8 cellular contexts compared by ENCODE assay signal in genomic region chr3:41370307-41370706, GRCh38.
"Had no signal": no experiment of that assay in that cellular context is flagged by ENCODE, and none has a peak within 500 bp of the region (broad histone marks: within the 10 kb centered on the region; RNA-seq: fewer than 3 reads in every experiment).

No MANE protein-coding gene starts in this region.

- ATAC-seq: gastrocnemius medialis; left cardiac atrium; stimulated activated effector memory CD8-positive, alpha-beta T cell treated with anti-CD3 and anti-CD28 coated beads, Interleukin-12 subunit alpha, Interleukin-12 subunit beta, amount 100 ng/mL, for 72 hours had no signal

- H3K36me3 ChIP-seq: brain microvascular endothelial cell, gastrocnemius medialis had no signal

- H3K4me3 ChIP-seq: gastrocnemius medialis had no signal

- H3K27me3 ChIP-seq: brain microvascular endothelial cell, gastrocnemius medialis had no signal

- DNase-seq: activated CD4-positive, CD25-positive, alpha-beta regulatory T cell treated with anti-CD3 and anti-CD28 coated beads, Interleukin-2, amount 50 U/mL, for 72 hours; activated naive CD8-positive, alpha-beta T cell treated with anti-CD3 and anti-CD28 coated beads, Interleukin-2, amount 10 ng/mL, durations not matched to agents 7 days and 5 days; dermis blood vessel endothelial cell; gastrocnemius medialis; left cardiac atrium; stimulated activated CD4-positive, alpha-beta T cell treated with anti-CD3 and anti-CD28 coated beads, Interleukin-12 subunit alpha, Interleukin-12 subunit beta, amount 100 ng/mL, for 4 hours had no signal

- H3K27ac ChIP-seq: brain microvascular endothelial cell, gastrocnemius medialis had no signal

- H3K4me1 ChIP-seq: gastrocnemius medialis had no signal
